ENCODE assay signal across 1 cellular context in the genomic region with DNA sequence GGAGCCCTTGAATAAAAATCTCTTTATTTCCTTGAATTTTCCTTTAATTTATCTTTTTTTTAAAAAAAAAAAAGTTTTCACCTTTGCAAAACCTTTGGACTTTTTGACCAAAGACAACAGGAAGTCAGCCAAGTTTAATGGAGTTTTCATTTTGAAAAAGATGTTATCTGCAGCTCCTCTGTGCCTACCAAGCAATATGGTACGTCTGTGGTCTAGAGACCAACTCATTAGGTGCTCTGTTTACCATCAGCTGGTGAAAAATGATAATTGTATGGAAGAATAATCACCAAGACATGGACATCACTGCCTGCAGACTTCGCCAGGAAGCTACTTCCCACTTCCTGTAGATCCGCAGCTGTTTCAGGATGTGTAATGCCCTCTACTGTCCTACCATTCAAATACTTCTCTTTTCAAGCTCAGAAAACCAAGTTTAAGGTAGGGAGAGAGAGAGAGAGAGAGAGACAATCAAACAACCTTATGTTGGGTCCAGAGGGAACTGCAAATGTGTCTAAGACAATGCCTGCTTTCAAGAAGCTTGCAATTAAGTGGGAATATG.
TF ChIP-seq lines count a peak whose summit lies in the region.

No MANE protein-coding gene starts in this region.

TF ChIP-seq in WTC11, 78 proteins besides CTCF, POLR2A, EP300 and RAD21 (continued from another document):
- TF ChIP-seq, protein P1, sequence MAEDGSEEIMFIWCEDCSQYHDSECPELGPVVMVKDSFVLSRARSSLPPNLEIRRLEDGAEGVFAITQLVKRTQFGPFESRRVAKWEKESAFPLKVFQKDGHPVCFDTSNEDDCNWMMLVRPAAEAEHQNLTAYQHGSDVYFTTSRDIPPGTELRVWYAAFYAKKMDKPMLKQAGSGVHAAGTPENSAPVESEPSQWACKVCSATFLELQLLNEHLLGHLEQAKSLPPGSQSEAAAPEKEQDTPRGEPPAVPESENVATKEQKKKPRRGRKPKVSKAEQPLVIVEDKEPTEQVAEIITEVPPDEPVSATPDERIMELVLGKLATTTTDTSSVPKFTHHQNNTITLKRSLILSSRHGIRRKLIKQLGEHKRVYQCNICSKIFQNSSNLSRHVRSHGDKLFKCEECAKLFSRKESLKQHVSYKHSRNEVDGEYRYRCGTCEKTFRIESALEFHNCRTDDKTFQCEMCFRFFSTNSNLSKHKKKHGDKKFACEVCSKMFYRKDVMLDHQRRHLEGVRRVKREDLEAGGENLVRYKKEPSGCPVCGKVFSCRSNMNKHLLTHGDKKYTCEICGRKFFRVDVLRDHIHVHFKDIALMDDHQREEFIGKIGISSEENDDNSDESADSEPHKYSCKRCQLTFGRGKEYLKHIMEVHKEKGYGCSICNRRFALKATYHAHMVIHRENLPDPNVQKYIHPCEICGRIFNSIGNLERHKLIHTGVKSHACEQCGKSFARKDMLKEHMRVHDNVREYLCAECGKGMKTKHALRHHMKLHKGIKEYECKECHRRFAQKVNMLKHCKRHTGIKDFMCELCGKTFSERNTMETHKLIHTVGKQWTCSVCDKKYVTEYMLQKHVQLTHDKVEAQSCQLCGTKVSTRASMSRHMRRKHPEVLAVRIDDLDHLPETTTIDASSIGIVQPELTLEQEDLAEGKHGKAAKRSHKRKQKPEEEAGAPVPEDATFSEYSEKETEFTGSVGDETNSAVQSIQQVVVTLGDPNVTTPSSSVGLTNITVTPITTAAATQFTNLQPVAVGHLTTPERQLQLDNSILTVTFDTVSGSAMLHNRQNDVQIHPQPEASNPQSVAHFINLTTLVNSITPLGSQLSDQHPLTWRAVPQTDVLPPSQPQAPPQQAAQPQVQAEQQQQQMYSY (CRISPR knock-in tag; IDR thresholded peaks at IDR 0.05): no peak
- TF ChIP-seq, protein P2, sequence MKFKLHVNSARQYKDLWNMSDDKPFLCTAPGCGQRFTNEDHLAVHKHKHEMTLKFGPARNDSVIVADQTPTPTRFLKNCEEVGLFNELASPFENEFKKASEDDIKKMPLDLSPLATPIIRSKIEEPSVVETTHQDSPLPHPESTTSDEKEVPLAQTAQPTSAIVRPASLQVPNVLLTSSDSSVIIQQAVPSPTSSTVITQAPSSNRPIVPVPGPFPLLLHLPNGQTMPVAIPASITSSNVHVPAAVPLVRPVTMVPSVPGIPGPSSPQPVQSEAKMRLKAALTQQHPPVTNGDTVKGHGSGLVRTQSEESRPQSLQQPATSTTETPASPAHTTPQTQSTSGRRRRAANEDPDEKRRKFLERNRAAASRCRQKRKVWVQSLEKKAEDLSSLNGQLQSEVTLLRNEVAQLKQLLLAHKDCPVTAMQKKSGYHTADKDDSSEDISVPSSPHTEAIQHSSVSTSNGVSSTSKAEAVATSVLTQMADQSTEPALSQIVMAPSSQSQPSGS (CRISPR knock-in tag; IDR thresholded peaks at IDR 0.05; ENCODE audit: borderline replicate concordance, low read depth): no peak
- TF ChIP-seq TP53 (CRISPR knock-in tag; IDR thresholded peaks at IDR 0.05) (no peak), ZBTB21 (CRISPR knock-in tag; IDR thresholded peaks at IDR 0.05; ENCODE audit: borderline replicate concordance) (no peak), GTF2I (CRISPR knock-in tag; conservative IDR thresholded peaks at IDR 0.05) (no peak), MXD4 (CRISPR knock-in tag; IDR thresholded peaks at IDR 0.05; ENCODE audit: borderline replicate concordance) (no peak)
TF ChIP-seq in WTC11: peak in this region for 0.
